31 cellular contexts compared by ENCODE assay signal in genomic region chr1:77668924-77669449, GRCh38. TPM values are rescaled to one million over a fixed set of nuclear protein-coding genes. Genes with fewer than 3 reads are reported as not detected.
DNase-seq lines count a peak whose midpoint lies in the region; ATAC-seq and TF ChIP-seq lines count a peak whose summit lies in the region.
"Had no signal": no experiment of that assay in that cellular context is flagged by ENCODE, and none has a peak within 500 bp of the region (broad histone marks: within the 10 kb centered on the region; RNA-seq: fewer than 3 reads in every experiment).

No MANE protein-coding gene starts in this region.

- H3K4me1 Mint-ChIP-seq in activated naive CD4-positive, alpha-beta T cell treated with anti-CD3 and anti-CD28 coated beads, Interleukin-2, amount 50 U/mL, for 24 hours, result peaks cover 75% of the 10 kb centered on the region
- H3K4me1 Mint-ChIP-seq in activated naive CD8-positive, alpha-beta T cell treated with anti-CD3 and anti-CD28 coated beads for 36 hours, result peaks cover 70% of the 10 kb centered on the region
- H3K4me1 Mint-ChIP-seq in stimulated activated effector memory CD8-positive, alpha-beta T cell treated with anti-CD3 and anti-CD28 coated beads, Interleukin-12 subunit alpha, Interleukin-12 subunit beta, amount 100 ng/mL, for 72 hours, result peaks cover 52% of the 10 kb centered on the region

- H3K4me1 ChIP-seq in uterus, result peaks cover 0 to 9% of the 10 kb centered on the region in 2 donors
- H3K4me1 ChIP-seq: BE2C, prostate gland had no signal

- H3K9me3 Mint-ChIP-seq in activated naive CD4-positive, alpha-beta T cell treated with anti-CD3 and anti-CD28 coated beads, Interleukin-2, amount 50 U/mL, for 24 hours, result no peaks in the 10 kb centered on the region
- H3K9me3 Mint-ChIP-seq in activated naive CD8-positive, alpha-beta T cell treated with anti-CD3 and anti-CD28 coated beads for 36 hours, result no peaks in the 10 kb centered on the region
- no peaks in the 10 kb centered on the region for H3K9me3 Mint-ChIP-seq in stimulated activated effector memory CD8-positive, alpha-beta T cell treated with anti-CD3 and anti-CD28 coated beads, Interleukin-12 subunit alpha, Interleukin-12 subunit beta, amount 100 ng/mL, for 72 hours
- H3K9me3 Mint-ChIP-seq: natural killer cell treated with Interleukin-12 subunit alpha and Interleukin-12 subunit beta and Interleukin-15 and Interleukin-18, amount 100 ng/mL, for 72 hours; T-helper 2 cell treated with Interferon-gamma antibody and Interleukin-4, amounts not matched to agents 5 μg/mL and 100 μg/mL, for 36 hours had no signal

- no peaks in the 10 kb centered on the region for H3K9me3 ChIP-seq in uterus
- H3K9me3 ChIP-seq: BE2C, heart left ventricle, prostate gland, right lobe of liver, spleen, tibial nerve had no signal

- no peaks in the 10 kb centered on the region for H3K27me3 ChIP-seq in uterus
- H3K27me3 ChIP-seq: BE2C, heart left ventricle, right lobe of liver, spleen, tibial nerve had no signal

- no peak overlapping the region for H3K4me3 ChIP-seq in uterus
- H3K4me3 ChIP-seq: heart left ventricle, lung, prostate gland, right lobe of liver, spleen, tibial nerve had no signal

- H3K36me3 Mint-ChIP-seq in activated naive CD4-positive, alpha-beta T cell treated with anti-CD3 and anti-CD28 coated beads, Interleukin-2, amount 50 U/mL, for 24 hours, result no peaks in the 10 kb centered on the region
- H3K36me3 Mint-ChIP-seq in activated naive CD8-positive, alpha-beta T cell treated with anti-CD3 and anti-CD28 coated beads for 36 hours, result peaks cover 13% of the 10 kb centered on the region
- peaks cover 6% of the 10 kb centered on the region for H3K36me3 Mint-ChIP-seq in stimulated activated effector memory CD8-positive, alpha-beta T cell treated with anti-CD3 and anti-CD28 coated beads, Interleukin-12 subunit alpha, Interleukin-12 subunit beta, amount 100 ng/mL, for 72 hours
- H3K36me3 Mint-ChIP-seq: natural killer cell treated with Interleukin-12 subunit alpha and Interleukin-12 subunit beta and Interleukin-15 and Interleukin-18, amount 100 ng/mL, for 72 hours had no signal

- no peak for DNase-seq in activated naive CD4-positive, alpha-beta T cell treated with Interleukin-2 at 50 U/mL for 16 hours
- peak; percentile 19 for DNase-seq in NCI-H226
- DNase-seq in activated naive CD8-positive, alpha-beta T cell treated with anti-CD3 and anti-CD28 coated beads for 36 hours, result no peak
- no peak for DNase-seq in stimulated activated effector memory CD8-positive, alpha-beta T cell treated with anti-CD3 and anti-CD28 coated beads, Interleukin-12 subunit alpha, Interleukin-12 subunit beta, amount 100 ng/mL, for 72 hours (ENCODE audit: low spot score in 2 of 2)
- no peak for DNase-seq in SK-N-DZ (ENCODE audit: low spot score)
- DNase-seq in GM10266 (ENCODE audit: extremely low spot score), result no peak
- DNase-seq in uterus, result no peak
- DNase-seq: activated CD4-positive, alpha-beta T cell treated with anti-CD3 and anti-CD28 coated beads, Interleukin-2, amount 10 ng/mL, durations not matched to agents 7 days and 5 days; BE2C; DMS 273 treated with DMSO at 0.1 percent for 48 hours; EL; foreskin melanocyte; heart left ventricle; NCI-H146; NCI-H345; occipital lobe; right lobe of liver; SHP77 treated with DMSO at 0.1 percent for 48 hours; spleen; stimulated activated CD4-positive, alpha-beta T cell treated with anti-CD3 and anti-CD28 coated beads, Interleukin-2, amount 100 ng/mL, for 24 hours; stimulated activated CD8-positive, alpha-beta memory T cell treated with anti-CD3 and anti-CD28 coated beads, Interleukin-4, amount 100 ng/mL, for 48 hours; WERI-Rb-1 had no signal

- no peaks in the 10 kb centered on the region for H3K27me3 Mint-ChIP-seq in activated naive CD4-positive, alpha-beta T cell treated with anti-CD3 and anti-CD28 coated beads, Interleukin-2, amount 50 U/mL, for 24 hours
- H3K27me3 Mint-ChIP-seq in activated naive CD8-positive, alpha-beta T cell treated with anti-CD3 and anti-CD28 coated beads for 36 hours, result no peaks in the 10 kb centered on the region
- H3K27me3 Mint-ChIP-seq: activated CD4-positive, alpha-beta T cell treated with anti-CD3 and anti-CD28 coated beads, Interleukin-2, amount 10 ng/mL, durations not matched to agents 7 days and 5 days; natural killer cell treated with Interleukin-12 subunit alpha and Interleukin-12 subunit beta and Interleukin-15 and Interleukin-18, amount 100 ng/mL, for 72 hours had no signal

- ATAC-seq in stimulated activated effector memory CD8-positive, alpha-beta T cell treated with anti-CD3 and anti-CD28 coated beads, Interleukin-12 subunit alpha, Interleukin-12 subunit beta, amount 100 ng/mL, for 72 hours, result peak; percentile 81
- ATAC-seq: heart left ventricle, Panc1, right lobe of liver had no signal

- H3K27ac ChIP-seq in uterus, result no peak overlapping the region
- H3K27ac ChIP-seq: heart left ventricle, HL-60, KMS-11, prostate gland, right lobe of liver, spleen, tibial nerve, WERI-Rb-1 had no signal

- TF ChIP-seq POLR2A in uterus (IDR thresholded peaks at IDR 0.05), result no peak

- TF ChIP-seq CTCF in GM10266 (IDR thresholded peaks at IDR 0.05; ENCODE audit: control insufficient read depth, insufficient read depth, low read depth, missing control alignments), result no peak
- no peak for TF ChIP-seq CTCF in uterus (IDR thresholded peaks at IDR 0.05)

- peak overlapping the region; percentile 68 for H3K27ac Mint-ChIP-seq in activated naive CD4-positive, alpha-beta T cell treated with anti-CD3 and anti-CD28 coated beads, Interleukin-2, amount 50 U/mL, for 24 hours
- H3K27ac Mint-ChIP-seq in activated naive CD8-positive, alpha-beta T cell treated with anti-CD3 and anti-CD28 coated beads for 36 hours, result peak overlapping the region; percentile 64
- H3K27ac Mint-ChIP-seq in stimulated activated effector memory CD8-positive, alpha-beta T cell treated with anti-CD3 and anti-CD28 coated beads, Interleukin-12 subunit alpha, Interleukin-12 subunit beta, amount 100 ng/mL, for 72 hours, result no peak overlapping the region
- H3K27ac Mint-ChIP-seq: activated CD4-positive, alpha-beta T cell treated with anti-CD3 and anti-CD28 coated beads, Interleukin-2, amount 10 ng/mL, durations not matched to agents 7 days and 5 days; natural killer cell treated with Interleukin-12 subunit alpha and Interleukin-12 subunit beta and Interleukin-15 and Interleukin-18, amount 100 ng/mL, for 72 hours; T-helper 2 cell treated with Interferon-gamma antibody and Interleukin-4, amounts not matched to agents 5 μg/mL and 100 μg/mL, for 36 hours had no signal

- intact Hi-C loops in uterus (cut with DNase I; ENCODE audit: low total_unique reads), result no loop called here

- H3K4me3 Mint-ChIP-seq in activated naive CD4-positive, alpha-beta T cell treated with anti-CD3 and anti-CD28 coated beads, Interleukin-2, amount 50 U/mL, for 24 hours, result no peak overlapping the region
- no peak overlapping the region for H3K4me3 Mint-ChIP-seq in activated naive CD8-positive, alpha-beta T cell treated with anti-CD3 and anti-CD28 coated beads for 36 hours
- no peak overlapping the region for H3K4me3 Mint-ChIP-seq in stimulated activated effector memory CD8-positive, alpha-beta T cell treated with anti-CD3 and anti-CD28 coated beads, Interleukin-12 subunit alpha, Interleukin-12 subunit beta, amount 100 ng/mL, for 72 hours
- H3K4me3 Mint-ChIP-seq: activated CD4-positive, alpha-beta T cell treated with anti-CD3 and anti-CD28 coated beads, Interleukin-2, amount 10 ng/mL, durations not matched to agents 7 days and 5 days; natural killer cell treated with Interleukin-12 subunit alpha and Interleukin-12 subunit beta and Interleukin-15 and Interleukin-18, amount 100 ng/mL, for 72 hours; T-helper 2 cell treated with Interferon-gamma antibody and Interleukin-4, amounts not matched to agents 5 μg/mL and 100 μg/mL, for 36 hours had no signal

- no peaks in the 10 kb centered on the region for H3K36me3 ChIP-seq in uterus
- H3K36me3 ChIP-seq: BE2C, heart left ventricle, prostate gland, right lobe of liver, spleen, tibial nerve, WERI-Rb-1 had no signal

RNA-seq across cellular contexts. Expression of gene ZZZ3, which starts 13.5 kb away (rescaled TPM):
- total RNA-seq in activated naive CD8-positive, alpha-beta T cell treated with anti-CD3 and anti-CD28 coated beads for 36 hours, result 10 to 100 TPM; 48.4 to 48.5 TPM
- polyA plus RNA-seq in SK-N-DZ (2014; cell fraction: cytosol; rRNA removed), result 30.5 and 32.5 TPM in 2 replicates
- 25.2 and 28.6 TPM in 2 replicates for polyA plus RNA-seq in SK-N-DZ (2014; cell fraction: nucleus; rRNA removed)
- 100 to 1,000 TPM in 1 of 4 donors, 10 to 100 TPM in 3; 36.6 to 182 (median 79.6) TPM for total RNA-seq in uterus
